In genomic region chr11:103736323-103736722, GRCh38 we compare ENCODE assay signal across 1 cellular context.
TF ChIP-seq lines count a peak whose summit lies in the region.

No MANE protein-coding gene starts in this region.

TF ChIP-seq in GM23338, 12 proteins besides CTCF, POLR2A, EP300 and RAD21 (continued from another document):
- TF ChIP-seq ZNF462 (CRISPR knock-in tag; IDR thresholded peaks at IDR 0.05): no peak
